Comparison of ENCODE assay signal across 9 cellular contexts in genomic region chr11:65654375-65655349, GRCh38. TPM values are rescaled to one million over a fixed set of nuclear protein-coding genes. Genes with fewer than 3 reads are reported as not detected.
A peak's percentile ranks its signal among the peaks of the same experiment; 100 is the strongest.
DNase-seq lines count a peak whose midpoint lies in the region; ATAC-seq and TF ChIP-seq lines count a peak whose summit lies in the region.
"Had no signal": no experiment of that assay in that cellular context is flagged by ENCODE, and none has a peak within 500 bp of the region (broad histone marks: within the 10 kb centered on the region; RNA-seq: fewer than 3 reads in every experiment).

No MANE protein-coding gene starts in this region.

- H3K4me1 Mint-ChIP-seq in activated naive CD4-positive, alpha-beta T cell treated with anti-CD3 and anti-CD28 coated beads for 36 hours (ENCODE audit: low read depth): peaks cover 54% of the 10 kb centered on the region
- peaks cover 58% of the 10 kb centered on the region for H3K4me1 Mint-ChIP-seq in activated CD4-positive, alpha-beta memory T cell treated with anti-CD3 and anti-CD28 coated beads, Interleukin-2, amount 10 ng/mL, durations not matched to agents 7 days and 5 days
- H3K4me1 Mint-ChIP-seq in neural progenitor cell: peaks cover 31% of the 10 kb centered on the region

- H3K27me3 ChIP-seq in stomach smooth muscle (ENCODE audit: control insufficient read depth in 1 of 2, insufficient read depth in 2 of 2, low read length in 2 of 2) (no peaks in the 10 kb centered on the region), neural progenitor cell (no peaks in the 10 kb centered on the region)

- no peak overlapping the region for H3K4me3 Mint-ChIP-seq in activated naive CD4-positive, alpha-beta T cell treated with anti-CD3 and anti-CD28 coated beads for 36 hours
- no peak overlapping the region for H3K4me3 Mint-ChIP-seq in activated CD4-positive, alpha-beta memory T cell treated with anti-CD3 and anti-CD28 coated beads, Interleukin-2, amount 10 ng/mL, durations not matched to agents 7 days and 5 days
- H3K4me3 Mint-ChIP-seq in neural progenitor cell: no peak overlapping the region

- H3K4me1 ChIP-seq in stomach smooth muscle (ENCODE audit: control insufficient read depth, insufficient read depth, low read length) (peaks cover 39% of the 10 kb centered on the region), neural progenitor cell (peaks cover 11% of the 10 kb centered on the region)

- peaks cover 36% of the 10 kb centered on the region for H3F3A ChIP-seq in neural progenitor cell (ENCODE audit: low read depth)

- TF ChIP-seq CTCF in neural progenitor cell (IDR thresholded peaks at IDR 0.05): no peak

- H3K36me3 Mint-ChIP-seq in activated naive CD4-positive, alpha-beta T cell treated with anti-CD3 and anti-CD28 coated beads for 36 hours (ENCODE audit: low read depth): peaks cover 34% of the 10 kb centered on the region
- H3K36me3 Mint-ChIP-seq in activated CD4-positive, alpha-beta memory T cell treated with anti-CD3 and anti-CD28 coated beads, Interleukin-2, amount 10 ng/mL, durations not matched to agents 7 days and 5 days (ENCODE audit: low read depth): peaks cover 85% of the 10 kb centered on the region
- H3K36me3 Mint-ChIP-seq in neural progenitor cell: peaks cover 39% of the 10 kb centered on the region

- H3K9ac ChIP-seq in stomach smooth muscle (ENCODE audit: low read length in 2 of 2): no peak overlapping the region
- no peak overlapping the region for H3K9ac ChIP-seq in neural progenitor cell

- CTCF ChIA-PET in activated naive CD4-positive, alpha-beta T cell treated with anti-CD3 and anti-CD28 coated beads for 36 hours (lab: Charles Lee): no interaction called here
- CTCF ChIA-PET in activated CD4-positive, alpha-beta memory T cell treated with anti-CD3 and anti-CD28 coated beads, Interleukin-2, amount 10 ng/mL, durations not matched to agents 7 days and 5 days (lab: Charles Lee): interaction anchor here (1.4 kb wide), 2 partner anchors 17 to 57 kb away, joined by 3 to 8 read pairs; partner anchors contain the start of genes KAT5 and SIPA1

- DNase-seq in activated naive CD4-positive, alpha-beta T cell treated with anti-CD3 and anti-CD28 coated beads for 36 hours: no peak
- no peak for DNase-seq in activated naive CD4-positive, alpha-beta T cell (lab: John Stamatoyannopoulos, UW)
- DNase-seq in activated CD4-positive, alpha-beta memory T cell treated with anti-CD3 and anti-CD28 coated beads, Interleukin-2, amount 10 ng/mL, durations not matched to agents 7 days and 5 days: no peak
- DNase-seq in left lobe of liver (ENCODE audit: low spot score): peak; percentile 48
- DNase-seq in neural progenitor cell (ENCODE audit: low spot score): no peak
- DNase-seq in NCI-H1417 treated with DMSO at 0.1 percent for 48 hours (lab: John Stamatoyannopoulos, UW): no peak
- DNase-seq in NCI-H2081 treated with DMSO at 0.1 percent for 48 hours (lab: John Stamatoyannopoulos, UW): no peak

- intact Hi-C loops in activated naive CD4-positive, alpha-beta T cell treated with anti-CD3 and anti-CD28 coated beads for 36 hours (cut with micrococcal nuclease): loop anchor here (5.0 kb wide), 1 partner anchor 272 kb away; the partner anchor contains the start of gene SLC25A45

- peaks cover 13% of the 10 kb centered on the region for H4K20me1 ChIP-seq in neural progenitor cell (ENCODE audit: low read depth)

- H3K79me2 ChIP-seq in neural progenitor cell (ENCODE audit: low read depth): no peaks in the 10 kb centered on the region

- H3K4me3 ChIP-seq in stomach smooth muscle (ENCODE audit: low read length in 2 of 2): no peak overlapping the region
- no peak overlapping the region for H3K4me3 ChIP-seq in neural progenitor cell

- no peaks in the 10 kb centered on the region for H3K27me3 Mint-ChIP-seq in activated naive CD4-positive, alpha-beta T cell treated with anti-CD3 and anti-CD28 coated beads for 36 hours (ENCODE audit: low read depth)
- no peaks in the 10 kb centered on the region for H3K27me3 Mint-ChIP-seq in activated CD4-positive, alpha-beta memory T cell treated with anti-CD3 and anti-CD28 coated beads, Interleukin-2, amount 10 ng/mL, durations not matched to agents 7 days and 5 days
- H3K27me3 Mint-ChIP-seq in neural progenitor cell (ENCODE audit: insufficient read depth, low read depth): peaks cover 3% of the 10 kb centered on the region
- H3K27me3 Mint-ChIP-seq: stimulated activated memory B cell treated with anti-CD40 and anti-IgM and Interleukin-4, amounts not matched to agents 10 μg/mL and 1 μg/mL and 100 μg/mL, for 72 hours had no signal

- no peak for ATAC-seq in left lobe of liver
- ATAC-seq: stimulated activated memory B cell treated with anti-CD40 and anti-IgM and Interleukin-4, amounts not matched to agents 10 μg/mL and 1 μg/mL and 100 μg/mL, for 72 hours had no signal

- POLR2A ChIA-PET in activated CD4-positive, alpha-beta memory T cell treated with anti-CD3 and anti-CD28 coated beads, Interleukin-2, amount 10 ng/mL, durations not matched to agents 7 days and 5 days (lab: Charles Lee): interaction anchor here (0.9 to 8.7 kb wide), 5 partner anchors 8 to 220 kb away, joined by 4 to 187 read pairs (median 34); partner anchors contain the start of genes MAP3K11, PCNX3, RELA and SIPA1

- no peak overlapping the region for H2AFZ ChIP-seq in neural progenitor cell (replicated peaks)

- H3K36me3 ChIP-seq in stomach smooth muscle (ENCODE audit: control insufficient read depth in 2 of 2, insufficient read depth in 2 of 2, low read length in 2 of 2) (peaks cover 47 to 52% of the 10 kb centered on the region in 2 donors), neural progenitor cell (no peaks in the 10 kb centered on the region)

- H3K4me2 ChIP-seq in neural progenitor cell: no peak overlapping the region

- H3K9me3 ChIP-seq in stomach smooth muscle (ENCODE audit: control insufficient read depth in 2 of 2, low read length in 2 of 2) (no peaks in the 10 kb centered on the region), neural progenitor cell (ENCODE audit: low read depth) (no peaks in the 10 kb centered on the region)

- H3K27ac ChIP-seq in stomach smooth muscle (ENCODE audit: low read length): peak overlapping the region; percentile 98
- no peak overlapping the region for H3K27ac ChIP-seq in neural progenitor cell

- H3K9me3 Mint-ChIP-seq in activated naive CD4-positive, alpha-beta T cell treated with anti-CD3 and anti-CD28 coated beads for 36 hours: no peaks in the 10 kb centered on the region
- H3K9me3 Mint-ChIP-seq in activated CD4-positive, alpha-beta memory T cell treated with anti-CD3 and anti-CD28 coated beads, Interleukin-2, amount 10 ng/mL, durations not matched to agents 7 days and 5 days: no peaks in the 10 kb centered on the region
- H3K9me3 Mint-ChIP-seq in neural progenitor cell: no peaks in the 10 kb centered on the region
- H3K9me3 Mint-ChIP-seq: stimulated activated memory B cell treated with anti-CD40 and anti-IgM and Interleukin-4, amounts not matched to agents 10 μg/mL and 1 μg/mL and 100 μg/mL, for 72 hours had no signal

- H3K27ac Mint-ChIP-seq in activated naive CD4-positive, alpha-beta T cell treated with anti-CD3 and anti-CD28 coated beads for 36 hours: peak overlapping the region; percentile 51
- H3K27ac Mint-ChIP-seq in activated CD4-positive, alpha-beta memory T cell treated with anti-CD3 and anti-CD28 coated beads, Interleukin-2, amount 10 ng/mL, durations not matched to agents 7 days and 5 days: peak overlapping the region; percentile 30
- H3K27ac Mint-ChIP-seq in neural progenitor cell: no peak overlapping the region

RNA-seq across cellular contexts. Expression of gene RELA, which starts 8.1 kb away (rescaled TPM):
- total RNA-seq in activated naive CD4-positive, alpha-beta T cell treated with anti-CD3 and anti-CD28 coated beads for 36 hours: 10 to 100 TPM; 66.9 to 68.5 TPM
- total RNA-seq in activated CD4-positive, alpha-beta memory T cell treated with anti-CD3 and anti-CD28 coated beads, Interleukin-2, amount 10 ng/mL, durations not matched to agents 7 days and 5 days: 100 to 1,000 TPM in 1 of 2 experiments, 10 to 100 TPM in 1; 91.2 to 102 TPM
- total RNA-seq in left lobe of liver (34.3 TPM), neural progenitor cell (ENCODE audit: low replicate concordance) (11.0 and 14.7 TPM in 2 replicates)

RNA-seq across cellular contexts. Expression of gene SIPA1, which starts 16.8 kb away (rescaled TPM):
- 100 to 1,000 TPM; 146 to 150 TPM for total RNA-seq in activated naive CD4-positive, alpha-beta T cell treated with anti-CD3 and anti-CD28 coated beads for 36 hours
- 100 to 1,000 TPM; 201 to 205 TPM for total RNA-seq in activated CD4-positive, alpha-beta memory T cell treated with anti-CD3 and anti-CD28 coated beads, Interleukin-2, amount 10 ng/mL, durations not matched to agents 7 days and 5 days
- total RNA-seq in left lobe of liver: 29.5 TPM
- 4.7 and 16.4 TPM in 2 replicates for total RNA-seq in neural progenitor cell (ENCODE audit: low replicate concordance)

RNA-seq across cellular contexts. Expression of gene PCNX3, which starts 39.1 kb away (rescaled TPM):
- 10 to 100 TPM; 21.6 to 24.7 TPM for total RNA-seq in activated naive CD4-positive, alpha-beta T cell treated with anti-CD3 and anti-CD28 coated beads for 36 hours
- 10 to 100 TPM; 39.8 to 40.3 TPM for total RNA-seq in activated CD4-positive, alpha-beta memory T cell treated with anti-CD3 and anti-CD28 coated beads, Interleukin-2, amount 10 ng/mL, durations not matched to agents 7 days and 5 days
- total RNA-seq in left lobe of liver: 16.8 TPM
- 6.6 and 19.3 TPM in 2 replicates for total RNA-seq in neural progenitor cell (ENCODE audit: low replicate concordance)

RNA-seq across cellular contexts. Expression of gene MAP3K11, which starts 40.6 kb away (rescaled TPM):
- 10 to 100 TPM; 28.9 to 32.7 TPM for total RNA-seq in activated naive CD4-positive, alpha-beta T cell treated with anti-CD3 and anti-CD28 coated beads for 36 hours
- total RNA-seq in activated CD4-positive, alpha-beta memory T cell treated with anti-CD3 and anti-CD28 coated beads, Interleukin-2, amount 10 ng/mL, durations not matched to agents 7 days and 5 days: 10 to 100 TPM; 67.2 to 71.8 TPM
- total RNA-seq in left lobe of liver (85.4 TPM), neural progenitor cell (ENCODE audit: low replicate concordance) (9.9 and 42.0 TPM in 2 replicates)

RNA-seq across cellular contexts. Expression of gene KAT5, which starts 57.4 kb away (rescaled TPM):
- total RNA-seq in activated naive CD4-positive, alpha-beta T cell treated with anti-CD3 and anti-CD28 coated beads for 36 hours: 10 to 100 TPM; 60.1 to 67.1 TPM
- total RNA-seq in activated CD4-positive, alpha-beta memory T cell treated with anti-CD3 and anti-CD28 coated beads, Interleukin-2, amount 10 ng/mL, durations not matched to agents 7 days and 5 days: 10 to 100 TPM; 62.6 to 63.0 TPM
- total RNA-seq in left lobe of liver (19.4 TPM), neural progenitor cell (ENCODE audit: low replicate concordance) (21.0 and 41.7 TPM in 2 replicates)
